Comparison of ENCODE assay signal across 9 cellular contexts in the genomic region with DNA sequence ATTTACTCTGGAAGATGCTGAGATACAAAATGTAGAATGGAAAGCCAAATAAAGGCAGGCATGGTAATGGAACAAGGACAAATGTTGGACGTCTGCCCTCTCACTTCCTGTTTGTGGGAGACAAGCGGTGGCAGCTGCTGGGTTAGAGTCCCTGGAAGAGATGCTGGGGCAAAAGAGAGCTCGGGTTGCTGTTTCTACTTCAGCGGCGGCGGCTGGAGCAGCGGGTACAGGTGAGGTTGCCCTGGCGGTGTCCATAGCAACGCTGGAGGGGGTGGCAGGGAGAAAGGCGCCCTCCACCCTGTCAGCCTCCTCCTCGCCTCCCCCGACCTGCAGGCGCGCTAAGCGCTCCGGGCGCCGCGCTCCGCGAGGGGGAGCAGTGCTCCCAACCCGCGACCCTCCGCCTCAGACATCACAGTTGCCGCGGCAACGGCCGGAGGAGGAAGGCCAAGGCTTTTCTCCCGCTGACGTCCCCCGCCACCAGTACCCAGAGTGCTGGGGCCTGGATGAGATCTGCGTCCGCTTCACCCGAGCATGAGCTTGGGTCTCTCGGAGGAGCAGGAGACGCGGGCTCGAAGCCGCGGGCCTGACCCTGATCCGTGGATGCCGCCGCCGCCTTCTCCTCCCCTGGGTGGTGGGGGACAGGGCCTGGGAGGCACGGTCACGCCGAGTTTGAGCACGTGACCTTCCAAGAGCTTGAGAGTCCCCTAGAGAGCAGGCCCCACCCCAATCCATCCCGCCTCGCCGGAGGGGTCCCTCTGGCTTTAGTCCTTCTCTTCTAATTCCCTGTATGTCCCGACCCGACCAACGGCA.
DNase-seq lines count a peak whose midpoint lies in the region; ATAC-seq, FAIRE-seq and TF ChIP-seq lines count a peak whose summit lies in the region.
"Had no signal": no experiment of that assay in that cellular context is flagged by ENCODE, and none has a peak within 500 bp of the region (broad histone marks: within the 10 kb centered on the region; RNA-seq: fewer than 3 reads in every experiment).

No MANE protein-coding gene starts in this region.

- TF ChIP-seq CTCF in endodermal cell (conservative IDR thresholded peaks at IDR 0.05): peak; percentile 73

- H3K27me3 Mint-ChIP-seq in endodermal cell (ENCODE audit: insufficient read depth): peaks cover 61% of the 10 kb centered on the region

- no peaks in the 10 kb centered on the region for H3K4me1 ChIP-seq in endodermal cell (ENCODE audit: control insufficient read depth, insufficient read depth, low read length)

- WGBS in endodermal cell (ENCODE audit: insufficient coverage in 1 of 2, insufficient read length in 1 of 2), 2 experiments: 6 to 19% methylated on average over 12 to 54 of the region's 54 CpGs

- peak; percentile 20 for DNase-seq in H4 (ENCODE audit: low spot score)
- DNase-seq in NCI-H345 treated with DMSO at 0.1 percent for 48 hours (lab: John Stamatoyannopoulos, UW; ENCODE audit: unreplicated experiment): peak; percentile 92
- DNase-seq in endodermal cell: peak; percentile 96
- DNase-seq in medulla oblongata (ENCODE audit: extremely low spot score): peak; percentile 74
- peak; percentile 37 for DNase-seq in urothelium cell line (ENCODE audit: low spot score)
- DNase-seq in SIG-M5 treated with dmso at 0.1 percent for 504 hours (lab: John Stamatoyannopoulos, UW; ENCODE audit: unreplicated experiment): no peak

- H3K36me3 ChIP-seq in endodermal cell (ENCODE audit: control insufficient read depth, insufficient read depth, low read length): no peaks in the 10 kb centered on the region

- no peaks in the 10 kb centered on the region for H3K9me3 ChIP-seq in endodermal cell (ENCODE audit: control insufficient read depth, low read length)

- peak overlapping the region; percentile 60 for H3K4me3 ChIP-seq in endodermal cell (ENCODE audit: low read length)

- H3K4me1 Mint-ChIP-seq in endodermal cell: peaks cover 3% of the 10 kb centered on the region

- H3K27ac ChIP-seq in endodermal cell (ENCODE audit: low read depth, low read length): no peak overlapping the region
- H3K27ac ChIP-seq: epithelial cell of prostate had no signal

- H3K9ac ChIP-seq in endodermal cell (ENCODE audit: extremely low read depth, low read length, poor library complexity, severe bottlenecking): no peak overlapping the region

- no peak overlapping the region for H3K27ac Mint-ChIP-seq in endodermal cell

- H3K36me3 Mint-ChIP-seq in endodermal cell (ENCODE audit: low read depth): no peaks in the 10 kb centered on the region

- H3K27me3 ChIP-seq in endodermal cell (ENCODE audit: control insufficient read depth, insufficient read depth, low read length, poor library complexity, severe bottlenecking): peaks cover 59% of the 10 kb centered on the region

- ATAC-seq in GM18861 (IDR thresholded peaks at IDR 0.05; ENCODE audit: unreplicated experiment) (no peak), GM21717 (IDR thresholded peaks at IDR 0.05; ENCODE audit: unreplicated experiment) (no peak)

- FAIRE-seq in urothelium cell line (lab: Jason Lieb, UNC): no peak

- H3K4me3 Mint-ChIP-seq in endodermal cell: peak overlapping the region; percentile 58

- no peaks in the 10 kb centered on the region for H3K9me3 Mint-ChIP-seq in endodermal cell
